In the genomic region with DNA sequence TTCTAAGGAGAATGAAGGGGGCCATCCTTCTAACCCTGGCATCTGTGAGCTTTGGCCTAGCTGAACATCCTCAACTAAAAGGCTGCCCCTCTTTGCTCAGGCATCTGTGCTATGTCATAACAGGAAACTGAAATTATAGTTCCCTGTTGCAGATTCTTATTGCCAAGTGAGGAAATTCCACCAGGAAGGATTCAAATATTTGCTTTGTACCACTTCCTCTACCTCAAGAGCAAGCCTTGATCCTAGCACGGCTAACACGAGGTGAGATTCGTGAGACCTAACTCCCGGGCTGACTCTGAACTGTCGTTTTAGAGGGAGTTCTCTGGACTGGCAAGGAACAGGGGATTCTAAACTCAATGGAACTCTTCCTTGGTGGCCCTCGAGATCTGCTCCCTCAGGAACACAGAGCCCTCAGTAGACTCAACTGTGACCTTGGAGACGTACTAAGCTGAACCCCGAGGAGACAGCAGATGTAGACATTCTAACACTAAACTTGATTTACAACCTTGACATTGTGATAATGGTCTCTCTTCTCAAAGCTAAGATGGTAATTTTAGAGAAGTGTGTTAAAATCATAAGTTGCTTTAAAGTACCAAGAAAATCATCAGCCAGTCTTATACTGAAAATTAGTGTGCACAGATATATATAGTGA, we compare ENCODE assay signal across 9 cellular contexts. TPM values are rescaled to one million over a fixed set of nuclear protein-coding genes. Genes with fewer than 3 reads are reported as not detected.
A peak's percentile ranks its signal among the peaks of the same experiment; 100 is the strongest.
DNase-seq lines count a peak whose midpoint lies in the region; ATAC-seq and TF ChIP-seq lines count a peak whose summit lies in the region.
"Had no signal": no experiment of that assay in that cellular context is flagged by ENCODE, and none has a peak within 500 bp of the region (broad histone marks: within the 10 kb centered on the region; RNA-seq: fewer than 3 reads in every experiment).

No MANE protein-coding gene starts in this region.

- peak overlapping the region; percentile 24 for H3K4me2 ChIP-seq in Karpas-422 (ENCODE audit: low read depth, low read length, poor library complexity, severe bottlenecking)

- peaks cover 62% of the 10 kb centered on the region for H3K79me2 ChIP-seq in Karpas-422 (ENCODE audit: low read length)

- H3K27me3 ChIP-seq in CD4-positive, CD25-positive, alpha-beta regulatory T cell (ENCODE audit: control insufficient read depth, insufficient read depth, low read length): no peaks in the 10 kb centered on the region
- no peaks in the 10 kb centered on the region for H3K27me3 ChIP-seq in Karpas-422 (ENCODE audit: low read length)
- H3K27me3 ChIP-seq in effector memory CD4-positive, alpha-beta T cell (replicated peaks; ENCODE audit: control insufficient read depth, insufficient read depth, low read length, poor library complexity, severe bottlenecking): no peaks in the 10 kb centered on the region

- peaks cover 19% of the 10 kb centered on the region for H3K36me3 Mint-ChIP-seq in CD4-positive, CD25-positive, alpha-beta regulatory T cell
- peaks cover 24% of the 10 kb centered on the region for H3K36me3 Mint-ChIP-seq in nephron (ENCODE audit: low read depth)

- no peak overlapping the region for H3K27ac ChIP-seq in CD4-positive, CD25-positive, alpha-beta regulatory T cell (ENCODE audit: insufficient read depth, low read length, poor library complexity, severe bottlenecking)
- H3K27ac ChIP-seq in Karpas-422 (ENCODE audit: low read length): peak overlapping the region; percentile 9
- no peak overlapping the region for H3K27ac ChIP-seq in effector memory CD4-positive, alpha-beta T cell (ENCODE audit: insufficient read depth, low read length, poor library complexity, severe bottlenecking)

- H3K9ac ChIP-seq in Karpas-422 (ENCODE audit: low read length): peak overlapping the region; percentile 1; the same call in 1 of the 2 replicates

- H3K9me3 ChIP-seq in CD4-positive, CD25-positive, alpha-beta regulatory T cell (ENCODE audit: control insufficient read depth in 2 of 2, low read length in 2 of 2): no peaks in the 10 kb centered on the region
- H3K9me3 ChIP-seq in Karpas-422 (ENCODE audit: low read length): no peaks in the 10 kb centered on the region
- H3K9me3 ChIP-seq in effector memory CD4-positive, alpha-beta T cell (ENCODE audit: control insufficient read depth, low read length): no peaks in the 10 kb centered on the region

- peaks cover 4% of the 10 kb centered on the region for H3K27me3 Mint-ChIP-seq in CD4-positive, CD25-positive, alpha-beta regulatory T cell
- H3K27me3 Mint-ChIP-seq in nephron (ENCODE audit: low read depth): peaks cover 3% of the 10 kb centered on the region

- H3K4me1 ChIP-seq in CD4-positive, CD25-positive, alpha-beta regulatory T cell (ENCODE audit: control insufficient read depth, insufficient read depth, low read length, poor library complexity, severe bottlenecking): peaks cover 21% of the 10 kb centered on the region
- peaks cover 40% of the 10 kb centered on the region for H3K4me1 ChIP-seq in Karpas-422 (ENCODE audit: low read length)
- peaks cover 5% of the 10 kb centered on the region for H3K4me1 ChIP-seq in effector memory CD4-positive, alpha-beta T cell (ENCODE audit: control insufficient read depth, insufficient read depth, low read length, poor library complexity, severe bottlenecking)

- peak overlapping the region; percentile 34 to 87 (median 67) for H3K27ac Mint-ChIP-seq in CD4-positive, CD25-positive, alpha-beta regulatory T cell
- peak overlapping the region; percentile 34 to 77 (median 70) for H3K27ac Mint-ChIP-seq in nephron

- peaks cover 0 to 1% (median 0%) of the 10 kb centered on the region in 7 donors for H3K9me3 Mint-ChIP-seq in CD4-positive, CD25-positive, alpha-beta regulatory T cell
- H3K9me3 Mint-ChIP-seq in nephron: no peaks in the 10 kb centered on the region

- H4K20me1 ChIP-seq in Karpas-422 (ENCODE audit: insufficient read depth, low read depth, low read length): no peaks in the 10 kb centered on the region

- peaks cover 6% of the 10 kb centered on the region for H3K36me3 ChIP-seq in CD4-positive, CD25-positive, alpha-beta regulatory T cell (ENCODE audit: control insufficient read depth, insufficient read depth, low read length)
- peaks cover 11% of the 10 kb centered on the region for H3K36me3 ChIP-seq in Karpas-422 (ENCODE audit: insufficient read depth, low read length)
- H3K36me3 ChIP-seq in effector memory CD4-positive, alpha-beta T cell (ENCODE audit: control insufficient read depth, insufficient read depth, low read length): peaks cover 6% of the 10 kb centered on the region

- no peak for ATAC-seq in CD4-positive, CD25-positive, alpha-beta regulatory T cell (ENCODE audit: low read depth in 2 of 2)

- peaks cover 19 to 67% (median 42%) of the 10 kb centered on the region in 4 donors for H3K4me1 Mint-ChIP-seq in CD4-positive, CD25-positive, alpha-beta regulatory T cell
- peaks cover 53% of the 10 kb centered on the region for H3K4me1 Mint-ChIP-seq in nephron

- no peak overlapping the region for H3K4me3 ChIP-seq in CD4-positive, CD25-positive, alpha-beta regulatory T cell (ENCODE audit: low read depth, low read length)
- H3K4me3 ChIP-seq in Karpas-422 (ENCODE audit: low read length): no peak overlapping the region
- no peak overlapping the region for H3K4me3 ChIP-seq in choroid plexus epithelial cell (ENCODE audit: low read depth, low read length)
- no peak overlapping the region for H3K4me3 ChIP-seq in effector memory CD4-positive, alpha-beta T cell (ENCODE audit: insufficient read depth, low read depth, low read length, poor library complexity, severe bottlenecking)

- no peaks in the 10 kb centered on the region for H3K9me2 ChIP-seq in Karpas-422 (replicated peaks; ENCODE audit: insufficient read depth, low read length)

- peak overlapping the region in 2 of 4 donors; percentile 34 for H3K4me3 Mint-ChIP-seq in CD4-positive, CD25-positive, alpha-beta regulatory T cell
- peak overlapping the region; percentile 33 to 81 (median 75) for H3K4me3 Mint-ChIP-seq in nephron

- TF ChIP-seq CTCF in choroid plexus epithelial cell (conservative IDR thresholded peaks at IDR 0.05; ENCODE audit: low read depth, low read length) (no peak), nephron (IDR thresholded peaks at IDR 0.05; ENCODE audit: unreplicated experiment in 3 of 3) (no peak)

- no peak overlapping the region for H2AFZ ChIP-seq in Karpas-422 (ENCODE audit: low read length)

- DNase-seq in CD4-positive, CD25-positive, alpha-beta regulatory T cell: no peak
- DNase-seq in Karpas-422 (no peak), choroid plexus epithelial cell (ENCODE audit: low read depth) (peak; percentile 49), globus pallidus (ENCODE audit: low spot score) (no peak), NCI-H1092 treated with DMSO at 0.1 percent for 48 hours (lab: John Stamatoyannopoulos, UW) (no peak)
- DNase-seq in stimulated activated CD4-positive, alpha-beta T cell treated with anti-CD3 and anti-CD28 coated beads, Interleukin-4, amount 100 ng/mL, for 1 hour: no peak
- no peak for DNase-seq in effector memory CD4-positive, alpha-beta T cell

RNA-seq across cellular contexts. Expression of a gene that starts 4.2 kb away (rescaled TPM):
- 46.9 TPM for total RNA-seq in CD4-positive, CD25-positive, alpha-beta regulatory T cell
- 100 to 1,000 TPM; 126 to 146 (median 136) TPM for polyA plus RNA-seq in CD4-positive, CD25-positive, alpha-beta regulatory T cell
- 93.0 and 111 TPM in 2 replicates for total RNA-seq in Karpas-422 (2014; rRNA removed; shearing (Covaris generic); ENCODE audit: low replicate concordance)

RNA-seq across cellular contexts. Expression of a gene that starts 43.9 kb away (rescaled TPM):
- 6.1 TPM for total RNA-seq in CD4-positive, CD25-positive, alpha-beta regulatory T cell
- 10 to 100 TPM; 18.7 to 26.9 (median 19.9) TPM for polyA plus RNA-seq in CD4-positive, CD25-positive, alpha-beta regulatory T cell
- total RNA-seq in Karpas-422 (2014; rRNA removed; shearing (Covaris generic); ENCODE audit: low replicate concordance): 19.3 and 23.4 TPM in 2 replicates

RNA-seq across cellular contexts. Expression of a gene that starts 59.7 kb away (rescaled TPM):
- total RNA-seq in CD4-positive, CD25-positive, alpha-beta regulatory T cell: not detected
- polyA plus RNA-seq in CD4-positive, CD25-positive, alpha-beta regulatory T cell: not detected
- total RNA-seq in Karpas-422 (2014; rRNA removed; shearing (Covaris generic); ENCODE audit: low replicate concordance): not detected in 2 replicates
- total RNA-seq: glomerular endothelial cell had no signal
